ENCODE assay signal across 14 cellular contexts in genomic region chr2:70961648-70961994, GRCh38. TPM values are rescaled to one million over a fixed set of nuclear protein-coding genes. Genes with fewer than 3 reads are reported as not detected.
A peak's percentile ranks its signal among the peaks of the same experiment; 100 is the strongest.
DNase-seq lines count a peak whose midpoint lies in the region; ATAC-seq and TF ChIP-seq lines count a peak whose summit lies in the region.
"Had no signal": no experiment of that assay in that cellular context is flagged by ENCODE, and none has a peak within 500 bp of the region (broad histone marks: within the 10 kb centered on the region; RNA-seq: fewer than 3 reads in every experiment).

No MANE protein-coding gene starts in this region.

- H2AFZ ChIP-seq in H9 (ENCODE audit: low read length), result no peak overlapping the region
- no peak overlapping the region for H2AFZ ChIP-seq in neuronal stem cell (ENCODE audit: low read length)

- no peak overlapping the region for H3T11ph ChIP-seq in H9 (ENCODE audit: low read length)

- no peak overlapping the region for H2AK5ac ChIP-seq in H9 (ENCODE audit: insufficient read length, low read length)
- no peak overlapping the region for H2AK5ac ChIP-seq in neuronal stem cell (ENCODE audit: low read depth, low read length)

- H3K9me3 ChIP-seq in H9 (ENCODE audit: control insufficient read depth, low read depth, low read length) (no peaks in the 10 kb centered on the region), neuronal stem cell (replicated peaks in 1 of 2; ENCODE audit: control insufficient read depth in 2 of 2, insufficient read depth in 1 of 2, low read depth in 1 of 2, low read length in 2 of 2) (no peaks in the 10 kb centered on the region)
- H3K9me3 ChIP-seq: A549 had no signal

- no peak overlapping the region for H2BK12ac ChIP-seq in H9 (ENCODE audit: insufficient read length, low read depth, low read length)
- no peak overlapping the region for H2BK12ac ChIP-seq in neuronal stem cell (ENCODE audit: low read length)

- no peak overlapping the region for H4K5ac ChIP-seq in H9 (ENCODE audit: insufficient read length, low read depth, low read length)

- H3K27ac ChIP-seq in H9 (ENCODE audit: insufficient read length, low read depth, low read length), result no peak overlapping the region
- H3K27ac ChIP-seq in neuronal stem cell (replicated peaks; ENCODE audit: low read length), result no peak overlapping the region
- H3K27ac ChIP-seq: A549 had no signal

- peaks cover 12 to 22% of the 10 kb centered on the region in 2 donors for H3K27me3 Mint-ChIP-seq in natural killer cell (ENCODE audit: low read depth in 2 of 2)
- peaks cover 14% of the 10 kb centered on the region in 2 donors for H3K27me3 Mint-ChIP-seq in natural killer cell treated with Interleukin-12 subunit alpha and Interleukin-12 subunit beta and Interleukin-15 and Interleukin-18, amount 100 ng/mL, for 72 hours
- H3K27me3 Mint-ChIP-seq in H9 (ENCODE audit: low read depth), result peaks cover 79% of the 10 kb centered on the region

- no CpG with 5 or more reads among the region's 4 CpGs for WGBS in H9 (ENCODE audit: extremely low coverage, insufficient read length, low lambda C conversion rate)
- WGBS in neuronal stem cell (ENCODE audit: extremely low coverage in 2 of 2, insufficient read length in 2 of 2, insufficient replicate concordance in 1 of 2), 2 donors, result no CpG with 5 or more reads among the region's 4 CpGs

- H4K8ac ChIP-seq in H9 (replicated peaks; ENCODE audit: insufficient read length, low read depth, low read length) (no peak overlapping the region), neuronal stem cell (ENCODE audit: low read depth, low read length) (no peak overlapping the region)

- H3K4me1 ChIP-seq in H9 (ENCODE audit: insufficient read depth, low read length) (no peaks in the 10 kb centered on the region), neuronal stem cell (ENCODE audit: control insufficient read depth in 2 of 2, insufficient read depth in 1 of 2, low read depth in 1 of 2, low read length in 2 of 2) (peaks cover 0 to 3% of the 10 kb centered on the region in 2 donors)
- H3K4me1 ChIP-seq: A549 had no signal

- no peak overlapping the region for H3K56ac ChIP-seq in H9 (ENCODE audit: insufficient read length, low read depth, low read length)

- intact Hi-C loops in natural killer cell (cut with micrococcal nuclease), result no loop called here

- H3K4me2 ChIP-seq in H9 (ENCODE audit: insufficient read depth, insufficient read length, low read length) (no peak overlapping the region), neuronal stem cell (ENCODE audit: insufficient read depth, low read length, poor library complexity, severe bottlenecking) (no peak overlapping the region)
- H3K4me2 ChIP-seq: A549 had no signal

- no peak overlapping the region for H3K14ac ChIP-seq in H9 (ENCODE audit: insufficient read depth, low read length)
- H3K14ac ChIP-seq in neuronal stem cell (ENCODE audit: low read length), result no peak overlapping the region

- H3K9ac ChIP-seq in H9 (ENCODE audit: extremely low read depth, insufficient read length, low read length) (no peak overlapping the region), neuronal stem cell (ENCODE audit: low read depth, low read length, poor library complexity) (no peak overlapping the region)

- peaks cover 7% of the 10 kb centered on the region for H3K23me2 ChIP-seq in H9 (ENCODE audit: insufficient read length, low read depth, low read length, poor library complexity, severe bottlenecking)

- no peak overlapping the region for H3K4ac ChIP-seq in H9 (ENCODE audit: low read depth, low read length)
- H3K4ac ChIP-seq in neuronal stem cell (ENCODE audit: low read length), result no peak overlapping the region

- H3K23ac ChIP-seq in H9 (ENCODE audit: insufficient read length, low read depth, low read length) (no peak overlapping the region), neuronal stem cell (ENCODE audit: low read depth, low read length, poor library complexity) (no peak overlapping the region)

- H3K27me3 ChIP-seq in H9 (ENCODE audit: insufficient read depth, low read length), result peaks cover 15% of the 10 kb centered on the region; the same call in 1 of the 2 replicates
- H3K27me3 ChIP-seq in neuronal stem cell (ENCODE audit: control insufficient read depth in 3 of 3, insufficient read depth in 3 of 3, low read depth in 1 of 3, low read length in 3 of 3), result peaks cover 0 to 25% (median 7%) of the 10 kb centered on the region in 3 experiments

- H3K79me2 ChIP-seq in H9 (ENCODE audit: insufficient read depth, low read length), result no peaks in the 10 kb centered on the region

- H2BK120ac ChIP-seq in H9 (ENCODE audit: low read depth, low read length, poor library complexity, severe bottlenecking), result no peak overlapping the region
- H2BK120ac ChIP-seq in neuronal stem cell (ENCODE audit: low read depth, low read length), result no peak overlapping the region

- H2BK15ac ChIP-seq in H9 (ENCODE audit: low read depth, low read length), result no peak overlapping the region
- no peak overlapping the region for H2BK15ac ChIP-seq in neuronal stem cell (ENCODE audit: low read length)

- no peaks in the 10 kb centered on the region for H3K36me3 Mint-ChIP-seq in natural killer cell
- no peaks in the 10 kb centered on the region for H3K36me3 Mint-ChIP-seq in natural killer cell treated with Interleukin-12 subunit alpha and Interleukin-12 subunit beta and Interleukin-15 and Interleukin-18, amount 100 ng/mL, for 72 hours
- H3K36me3 Mint-ChIP-seq in H9 (ENCODE audit: insufficient read depth in 1 of 3, low read depth in 3 of 3), result no peaks in the 10 kb centered on the region
- H3K36me3 Mint-ChIP-seq: CD8-positive, alpha-beta memory T cell had no signal

- H4K91ac ChIP-seq in H9 (ENCODE audit: insufficient read length, low read depth, low read length) (no peak overlapping the region), neuronal stem cell (ENCODE audit: low read depth, low read length, poor library complexity) (no peak overlapping the region)

- H3K79me1 ChIP-seq in H9 (ENCODE audit: insufficient read depth, low read depth, low read length, poor library complexity, severe bottlenecking) (no peaks in the 10 kb centered on the region), neuronal stem cell (ENCODE audit: low read depth, low read length) (no peaks in the 10 kb centered on the region)

- H3K4me3 Mint-ChIP-seq in natural killer cell, result no peak overlapping the region
- no peak overlapping the region for H3K4me3 Mint-ChIP-seq in natural killer cell treated with Interleukin-12 subunit alpha and Interleukin-12 subunit beta and Interleukin-15 and Interleukin-18, amount 100 ng/mL, for 72 hours
- no peak overlapping the region for H3K4me3 Mint-ChIP-seq in H9

- no peak overlapping the region for H3K4me3 ChIP-seq in neuronal stem cell (ENCODE audit: low read length in 2 of 2)
- H3K4me3 ChIP-seq: A549 had no signal

- TF ChIP-seq CTCF in natural killer cell (IDR thresholded peaks at IDR 0.05) (no peak), H9 (conservative IDR thresholded peaks at IDR 0.05) (no peak)

- H3K9me3 Mint-ChIP-seq in natural killer cell, result no peaks in the 10 kb centered on the region
- H3K9me3 Mint-ChIP-seq in natural killer cell treated with Interleukin-12 subunit alpha and Interleukin-12 subunit beta and Interleukin-15 and Interleukin-18, amount 100 ng/mL, for 72 hours, result no peaks in the 10 kb centered on the region
- no peaks in the 10 kb centered on the region; a peak in 1 of 5 replicates for H3K9me3 Mint-ChIP-seq in H9
- H3K9me3 Mint-ChIP-seq: CD8-positive, alpha-beta memory T cell had no signal

- H2BK20ac ChIP-seq in H9 (ENCODE audit: low read depth, low read length, poor library complexity, severe bottlenecking), result no peak overlapping the region

- no peak overlapping the region for H2BK5ac ChIP-seq in H9 (ENCODE audit: insufficient read length, low read length)
- H2BK5ac ChIP-seq in neuronal stem cell (ENCODE audit: low read length), result peak overlapping the region; percentile 48

- ATAC-seq in natural killer cell, result no peak
- ATAC-seq in natural killer cell treated with Interleukin-12 subunit alpha and Interleukin-12 subunit beta and Interleukin-15 and Interleukin-18, amount 100 ng/mL, for 72 hours, result no peak
- ATAC-seq: A549 had no signal

- peak; percentile 9 for DNase-seq in natural killer cell
- no peak for DNase-seq in natural killer cell treated with Interleukin-12 subunit alpha and Interleukin-12 subunit beta and Interleukin-15 and Interleukin-18, amount 100 ng/mL, for 72 hours (ENCODE audit: low spot score)
- DNase-seq in H9, result peak; percentile 15
- DNase-seq in neuronal stem cell (ENCODE audit: low spot score), result no peak
- peak; percentile 34 for DNase-seq in ureter (ENCODE audit: low spot score)
- DNase-seq in NCI-H526 (lab: John Stamatoyannopoulos, UW), result no peak
- no peak for DNase-seq in mucosa of gallbladder (ENCODE audit: low spot score)
- DNase-seq in COLO829 (ENCODE audit: low spot score), result no peak
- DNase-seq: DMS53, GF-D8, IMR-90 had no signal

- H3K18ac ChIP-seq in H9 (ENCODE audit: insufficient read length, low read depth, low read length) (no peak overlapping the region), neuronal stem cell (ENCODE audit: low read length) (no peak overlapping the region)

- H3K27ac Mint-ChIP-seq in natural killer cell (no peak overlapping the region), H9 (no peak overlapping the region)
- H3K27ac Mint-ChIP-seq in natural killer cell treated with Interleukin-12 subunit alpha and Interleukin-12 subunit beta and Interleukin-15 and Interleukin-18, amount 100 ng/mL, for 72 hours, result no peak overlapping the region
- H3K27ac Mint-ChIP-seq: CD8-positive, alpha-beta memory T cell had no signal

- peaks cover 3% of the 10 kb centered on the region for H4K20me1 ChIP-seq in H9 (ENCODE audit: control insufficient read depth, insufficient read depth, insufficient read length)

- H3K4me1 Mint-ChIP-seq in natural killer cell, result peaks cover 14 to 21% of the 10 kb centered on the region in 2 donors
- H3K4me1 Mint-ChIP-seq in natural killer cell treated with Interleukin-12 subunit alpha and Interleukin-12 subunit beta and Interleukin-15 and Interleukin-18, amount 100 ng/mL, for 72 hours (ENCODE audit: low read depth in 2 of 2), result peaks cover 8 to 10% of the 10 kb centered on the region in 2 donors
- H3K4me1 Mint-ChIP-seq in H9, result peaks cover 3 to 5% of the 10 kb centered on the region in 2 experiments

- no peaks in the 10 kb centered on the region for H3K36me3 ChIP-seq in neuronal stem cell (replicated peaks in 1 of 2; ENCODE audit: control insufficient read depth in 2 of 2, insufficient read depth in 2 of 2, low read length in 2 of 2)

RNA-seq across cellular contexts. Expression of gene ANKRD53, which starts 16.8 kb away (rescaled TPM):
- total RNA-seq in natural killer cell, result 1 to 10 TPM; 2.2 to 3.1 (median 2.5) TPM
- under 1 TPM in 1 of 2 donors, not detected in 1; 0.88 TPM for total RNA-seq in natural killer cell treated with Interleukin-12 subunit alpha and Interleukin-12 subunit beta and Interleukin-15 and Interleukin-18, amount 100 ng/mL, for 72 hours
- total RNA-seq in H9 (2021), result 0.28 and 0.88 TPM in 2 replicates
- 0.33 TPM for polyA plus RNA-seq in neuronal stem cell (2013, experiment 1 of 2)
- 0.35 TPM for polyA plus RNA-seq in neuronal stem cell (2013, experiment 2 of 2)
- total RNA-seq in ureter, result 1.8 TPM
- 2.9 TPM for total RNA-seq in mucosa of gallbladder
- total RNA-seq: H4 had no signal
- polyA plus RNA-seq: A549 had no signal

RNA-seq across cellular contexts. Expression of gene ATP6V1B1, which starts 25.9 kb away (rescaled TPM):
- not detected for total RNA-seq in natural killer cell
- total RNA-seq in natural killer cell treated with Interleukin-12 subunit alpha and Interleukin-12 subunit beta and Interleukin-15 and Interleukin-18, amount 100 ng/mL, for 72 hours, result 1 to 10 TPM; 6.5 to 7.2 TPM
- total RNA-seq in H9 (2021), result not detected in 2 replicates
- polyA plus RNA-seq in neuronal stem cell (2013, experiment 1 of 2), result 1.9 TPM
- polyA plus RNA-seq in neuronal stem cell (2013, experiment 2 of 2), result 2.3 TPM
- 2.4 TPM for total RNA-seq in ureter
- 1.6 TPM for total RNA-seq in mucosa of gallbladder
- total RNA-seq: CD8-positive, alpha-beta memory T cell; IMR-90 had no signal
- polyA plus RNA-seq: CD8-positive, alpha-beta memory T cell had no signal

RNA-seq across cellular contexts. Expression of gene TEX261, which starts 33.1 kb away (rescaled TPM):
- total RNA-seq in natural killer cell, result 10 to 100 TPM; 30.3 to 44.2 (median 43.2) TPM
- 10 to 100 TPM; 76.0 to 83.5 TPM for total RNA-seq in natural killer cell treated with Interleukin-12 subunit alpha and Interleukin-12 subunit beta and Interleukin-15 and Interleukin-18, amount 100 ng/mL, for 72 hours
- 19.2 and 23.9 TPM in 2 replicates for total RNA-seq in H9 (2021)
- 16.7 TPM for polyA plus RNA-seq in neuronal stem cell (2013, experiment 1 of 2)
- polyA plus RNA-seq in neuronal stem cell (2013, experiment 2 of 2), result 16.5 TPM
- 74.5 TPM for total RNA-seq in ureter
- total RNA-seq in mucosa of gallbladder, result 62.8 TPM

Comparison
In these comparisons a context has a peak if more than half of its experiments do, and no peak if none do; other contexts are left out.
1. DNase-seq: peak in natural killer cell (single experiment), H9 (single experiment) and ureter (single experiment); none in natural killer cell treated with Interleukin-12 subunit alpha and Interleukin-12 subunit beta and Interleukin-15 and Interleukin-18, amount 100 ng/mL, for 72 hours (single experiment), neuronal stem cell (single experiment), NCI-H526 (0 of 2), mucosa of gallbladder (single experiment) and COLO829 (single experiment).